34 cellular contexts compared by ENCODE assay signal in genomic region chr16:6916946-6917345, GRCh38.
"Had no signal": no experiment of that assay in that cellular context is flagged by ENCODE, and none has a peak within 500 bp of the region (broad histone marks: within the 10 kb centered on the region; RNA-seq: fewer than 3 reads in every experiment).

No MANE protein-coding gene starts in this region.

- H3K27ac ChIP-seq: KMS-11 had no signal

- H3K9me3 ChIP-seq: MG63 had no signal

- H3K36me3 ChIP-seq: MG63 had no signal

- H3K27me3 ChIP-seq: MG63 had no signal

- H3K4me3 ChIP-seq: MG63 had no signal

- H3K9ac ChIP-seq: KMS-11 had no signal

- H3K4me2 ChIP-seq: KMS-11 had no signal

- DNase-seq: Karpas-422, Kasumi-1, MG63, MM.1S, MV-4-11, NCI-H1048, NCI-H1092, NCI-H1092 treated with DMSO at 0.1 percent for 48 hours, NCI-H1105, NCI-H1105 treated with DMSO at 0.1 percent for 48 hours, NCI-H1417, NCI-H1417 treated with DMSO at 0.1 percent for 48 hours, NCI-H1436, NCI-H1436 treated with DMSO at 0.1 percent for 48 hours, NCI-H146, NCI-H1694, NCI-H1694 treated with DMSO at 0.1 percent for 48 hours, NCI-H187, NCI-H187 treated with DMSO at 0.1 percent for 48 hours, NCI-H1930, NCI-H2029, NCI-H2029 treated with DMSO at 0.1 percent for 48 hours, NCI-H2081, NCI-H2081 treated with DMSO at 0.1 percent for 48 hours, NCI-H2107, NCI-H2171, NCI-H2171 treated with DMSO at 0.1 percent for 48 hours, NCI-H2227 treated with DMSO at 0.1 percent for 48 hours, NCI-H226, NCI-H345, NCI-H446, NCI-H446 treated with DMSO at 0.1 percent for 48 hours, NCI-H510A had no signal
